ENCODE assay signal across 22 cellular contexts in the genomic region with DNA sequence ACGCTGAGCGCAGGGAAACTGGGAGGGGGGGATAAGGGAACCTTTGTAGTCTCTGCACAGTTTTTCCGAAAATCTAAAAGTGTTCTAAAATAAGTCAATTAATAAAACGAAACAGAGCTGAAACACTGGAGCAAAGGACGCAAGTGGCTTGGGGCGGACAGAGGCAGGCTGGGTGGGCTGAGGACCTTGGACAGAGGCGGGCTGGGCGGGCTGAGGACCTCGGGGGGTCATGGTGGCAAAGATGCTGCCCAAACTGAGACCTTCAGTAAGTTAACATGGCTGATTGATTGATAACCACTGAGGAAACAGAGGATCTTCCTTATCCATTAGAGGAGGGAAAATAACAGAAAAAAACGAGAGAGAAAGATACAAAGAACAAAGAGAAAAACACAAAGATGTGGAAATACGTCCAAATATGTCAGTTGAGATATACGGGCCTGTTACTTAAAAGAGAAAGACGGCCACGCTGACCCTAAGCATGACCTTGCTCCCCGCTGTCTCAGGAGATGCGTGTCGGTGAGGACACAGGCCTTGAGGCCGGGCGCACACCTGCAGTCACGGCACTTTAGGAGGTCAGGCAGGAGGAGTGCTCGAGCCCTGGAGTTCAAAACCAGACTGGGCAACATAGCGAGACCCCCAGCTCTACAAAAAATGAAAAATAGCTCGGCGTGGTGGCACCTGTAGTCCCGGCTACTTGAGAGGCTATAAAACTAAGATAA.
A peak's percentile ranks its signal among the peaks of the same experiment; 100 is the strongest.
DNase-seq lines count a peak whose midpoint lies in the region; ATAC-seq, FAIRE-seq and TF ChIP-seq lines count a peak whose summit lies in the region.
"Had no signal": no experiment of that assay in that cellular context is flagged by ENCODE, and none has a peak within 500 bp of the region (broad histone marks: within the 10 kb centered on the region; RNA-seq: fewer than 3 reads in every experiment).

No MANE protein-coding gene starts in this region.

- no peak overlapping the region for H3K4me2 ChIP-seq in SK-N-SH
- no peak overlapping the region for H3K4me2 ChIP-seq in K562 (ENCODE audit: insufficient read depth, low read length)

- CTCF ChIA-PET in SK-N-SH (lab: Yijun Ruan, JAX) (no interaction called here), HEK293 (lab: Yijun Ruan, JAX) (no interaction called here), K562 (lab: Yijun Ruan, JAX; ENCODE audit: low intra/inter-chr PET ratio) (interaction anchor here (0.6 kb wide), 1 partner anchor 10 kb away, joined by 3 read pairs; no protein-coding TSS in a partner anchor)

- TF ChIP-seq EP300 in SK-N-SH (IDR thresholded peaks at IDR 0.05; ENCODE audit: borderline replicate concordance in 1 of 2, low read depth in 1 of 2, low read length in 1 of 2) (no peak), K562 (IDR thresholded peaks at IDR 0.05; ENCODE audit: low read length) (no peak), sigmoid colon (IDR thresholded peaks at IDR 0.05) (no peak)

- H3K36me3 ChIP-seq in SK-N-SH (replicated peaks in 1 of 2; ENCODE audit: control insufficient read depth in 1 of 2, insufficient read depth in 2 of 2, low read length in 1 of 2): no peaks in the 10 kb centered on the region
- no peaks in the 10 kb centered on the region for H3K36me3 ChIP-seq in HEK293 (ENCODE audit: control insufficient read depth in 2 of 2, insufficient read depth in 1 of 2, low read length in 2 of 2)
- no peaks in the 10 kb centered on the region for H3K36me3 ChIP-seq in K562 (ENCODE audit: control insufficient read depth, insufficient read depth, low read length)
- peaks cover 0 to 25% (median 6%) of the 10 kb centered on the region in 4 donors for H3K36me3 ChIP-seq in sigmoid colon

- DNase-seq in SK-N-SH (no peak), K562 (ENCODE audit: extremely low read depth in 1 of 4, low spot score in 3 of 4) (no peak), sigmoid colon (peak; percentile 53), HTR-8/SVneo (ENCODE audit: insufficient read length, low spot score) (no peak), NCI-H510A (lab: John Stamatoyannopoulos, UW) (no peak), NCI-H345 treated with DMSO at 0.1 percent for 48 hours (lab: John Stamatoyannopoulos, UW; ENCODE audit: unreplicated experiment) (no peak)
- DNase-seq: EL, GF-D8, Karpas-422, NCI-H1694, NCI-H2081, NCI-H2171, NCI-H345, NCI-H526, OCI-M1, SW 1271 had no signal

- no peak for TF ChIP-seq RAD21 in SK-N-SH (IDR thresholded peaks at IDR 0.05; ENCODE audit: low read length)
- no peak for TF ChIP-seq RAD21 in K562 (CRISPR knock-in tag; conservative IDR thresholded peaks at IDR 0.05 in 1 of 2, IDR thresholded peaks at IDR 0.05 in 1 of 2)

- H3K4me1 ChIP-seq in SK-N-SH (ENCODE audit: control insufficient read depth in 1 of 2, insufficient read depth in 2 of 2, low read depth in 1 of 2, low read length in 1 of 2): no peaks in the 10 kb centered on the region
- H3K4me1 ChIP-seq in HEK293 (ENCODE audit: control insufficient read depth, insufficient read depth, low read length): no peaks in the 10 kb centered on the region
- peaks cover 0 to 47% of the 10 kb centered on the region in 2 experiments; a peak in 3 of 5 replicates for H3K4me1 ChIP-seq in K562 (replicated peaks in 1 of 2; ENCODE audit: control insufficient read depth in 2 of 2, insufficient read depth in 2 of 2, low read length in 2 of 2)
- H3K4me1 ChIP-seq in sigmoid colon: no peaks in the 10 kb centered on the region

- no peak overlapping the region for H3K9ac ChIP-seq in SK-N-SH
- no peak overlapping the region for H3K9ac ChIP-seq in K562 (ENCODE audit: insufficient read depth in 1 of 2, low read depth in 2 of 2, low read length in 2 of 2)

- H3K9me3 ChIP-seq in SK-N-SH: no peaks in the 10 kb centered on the region
- no peaks in the 10 kb centered on the region for H3K9me3 ChIP-seq in HEK293 (ENCODE audit: control insufficient read depth, insufficient read depth, low read depth, low read length)
- no peaks in the 10 kb centered on the region for H3K9me3 ChIP-seq in K562 (replicated peaks; ENCODE audit: control insufficient read depth, insufficient read depth, low read depth, low read length)
- H3K9me3 ChIP-seq in sigmoid colon: no peaks in the 10 kb centered on the region

- TF ChIP-seq POLR2A in K562 (conservative IDR thresholded peaks at IDR 0.05) (no peak), sigmoid colon (IDR thresholded peaks at IDR 0.05) (no peak)

- intact Hi-C loops in K562 (cut with micrococcal nuclease): no loop called here
- intact Hi-C loops in sigmoid colon (cut with DNase I): no loop called here

- H3K79me2 ChIP-seq in SK-N-SH (ENCODE audit: insufficient read depth) (no peaks in the 10 kb centered on the region), K562 (ENCODE audit: control insufficient read depth, insufficient read depth, low read length) (no peaks in the 10 kb centered on the region)

- H3K4me3 ChIP-seq in SK-N-SH (ENCODE audit: low read depth in 2 of 2, low read length in 1 of 2) (no peak overlapping the region), HEK293 (ENCODE audit: low read depth, low read length) (no peak overlapping the region), K562 (no peak overlapping the region), sigmoid colon (no peak overlapping the region)

- no peaks in the 10 kb centered on the region for H4K20me1 ChIP-seq in SK-N-SH (ENCODE audit: insufficient read depth)
- peaks cover 26% of the 10 kb centered on the region; the same call in 1 of the 2 replicates for H4K20me1 ChIP-seq in K562 (replicated peaks; ENCODE audit: control insufficient read depth, insufficient read depth, low read length)

- H2AFZ ChIP-seq in SK-N-SH (ENCODE audit: low read depth) (no peak overlapping the region), K562 (ENCODE audit: low read depth, low read length) (no peak overlapping the region)

- POLR2A ChIA-PET in SK-N-SH (lab: Yijun Ruan, JAX): interaction anchor here (0.6 kb wide), 1 partner anchor 101 kb away, joined by 3 read pairs; no protein-coding TSS in a partner anchor
- POLR2A ChIA-PET in HEK293 (lab: Yijun Ruan, JAX): no interaction called here
- POLR2A ChIA-PET in K562 (lab: Yijun Ruan, JAX): no interaction called here

- no peaks in the 10 kb centered on the region for H3F3A ChIP-seq in SK-N-SH (replicated peaks; ENCODE audit: insufficient read depth)

- H3K27ac ChIP-seq in SK-N-SH (ENCODE audit: low read depth in 2 of 2, low read length in 1 of 2) (no peak overlapping the region), HEK293 (ENCODE audit: extremely low read depth, low read depth, low read length) (no peak overlapping the region), K562 (ENCODE audit: extremely low read depth, low read depth, low read length) (no peak overlapping the region), sigmoid colon (no peak overlapping the region)
- H3K27ac ChIP-seq: 22Rv1 had no signal

- no peak for ATAC-seq in SK-N-SH treated with all-trans-retinoic acid at 6 μM for 48 hours
- ATAC-seq in K562: no peak

- no peak for TF ChIP-seq CTCF in SK-N-SH (IDR thresholded peaks at IDR 0.05)
- no peak for TF ChIP-seq CTCF in HEK293 (tag by site-specific recombination; IDR thresholded peaks at IDR 0.05)
- TF ChIP-seq CTCF in K562 (IDR thresholded peaks at IDR 0.05 in 2 of 3, conservative IDR thresholded peaks at IDR 0.05 in 1 of 3; ENCODE audit: insufficient read depth in 2 of 3, low read depth in 1 of 3, low read length in 3 of 3): no peak
- TF ChIP-seq CTCF in sigmoid colon (IDR thresholded peaks at IDR 0.05): no peak

- in situ Hi-C loops in K562 (cut with MboI): no loop called here

- H3K9me2 ChIP-seq in SK-N-SH: no peaks in the 10 kb centered on the region

- H3K9me1 ChIP-seq in K562 (ENCODE audit: control insufficient read depth, insufficient read depth, low read length): peaks cover 3% of the 10 kb centered on the region

- BruUV-seq in K562 (replicated peaks; lab: Mats Ljungman, UMichigan): no TSS peak

- H3K27me3 ChIP-seq in SK-N-SH (ENCODE audit: insufficient read depth) (no peaks in the 10 kb centered on the region), K562 (ENCODE audit: control insufficient read depth in 2 of 2, insufficient read depth in 2 of 2, low read length in 2 of 2) (peaks cover 66 to 93% of the 10 kb centered on the region in 2 experiments), sigmoid colon (no peaks in the 10 kb centered on the region)

- no peak for FAIRE-seq in K562 (lab: Jason Lieb, UNC)
- no peak for FAIRE-seq in HTR-8/SVneo (lab: Jason Lieb, UNC)
- FAIRE-seq: GM19239, H1, RCC 7860 had no signal

- 78% methylated on average over 25 of the region's 25 CpGs for whole genome bisulfite sequencing in SK-N-SH (ENCODE audit: low lambda C conversion rate)
- WGBS in K562 (ENCODE audit: insufficient coverage, low coverage, missing lambda C conversion rate): 7% methylated on average over 24 of the region's 25 CpGs
- 90 to 92% methylated on average over 25 of the region's 25 CpGs for WGBS in sigmoid colon, 2 donors

TF ChIP-seq in SK-N-SH treated with all-trans-retinoic acid at 6 μM for 48 hours, 23 proteins besides CTCF, POLR2A, EP300 and RAD21 (continues in another document):
- no peak for TF ChIP-seq TCF4 (CRISPR knock-in tag; IDR thresholded peaks at IDR 0.05; ENCODE audit: borderline replicate concordance)

TF ChIP-seq in K562, 482 proteins besides CTCF, POLR2A, EP300 and RAD21:
- peak; percentile 82 for TF ChIP-seq ZNF121 (CRISPR knock-in tag; conservative IDR thresholded peaks at IDR 0.05)
- no peak for TF ChIP-seq PHTF2 (CRISPR knock-in tag; IDR thresholded peaks at IDR 0.05)
- TF ChIP-seq FIP1L1 (IDR thresholded peaks at IDR 0.05; ENCODE audit: low read depth, low read length, poor library complexity, severe bottlenecking): no peak
- TF ChIP-seq KAT2B (IDR thresholded peaks at IDR 0.05; ENCODE audit: low read depth, low read length): no peak
- TF ChIP-seq CEBPB (tag; IDR thresholded peaks at IDR 0.05): no peak
- TF ChIP-seq PTBP1 (IDR thresholded peaks at IDR 0.05; ENCODE audit: low read depth, low read length): no peak
- no peak for TF ChIP-seq SMC3 (conservative IDR thresholded peaks at IDR 0.05; ENCODE audit: insufficient read depth, low read depth, low read length)
- TF ChIP-seq HNRNPK (IDR thresholded peaks at IDR 0.05; ENCODE audit: low read depth, low read length, poor library complexity, severe bottlenecking): no peak
